In the genomic region with DNA sequence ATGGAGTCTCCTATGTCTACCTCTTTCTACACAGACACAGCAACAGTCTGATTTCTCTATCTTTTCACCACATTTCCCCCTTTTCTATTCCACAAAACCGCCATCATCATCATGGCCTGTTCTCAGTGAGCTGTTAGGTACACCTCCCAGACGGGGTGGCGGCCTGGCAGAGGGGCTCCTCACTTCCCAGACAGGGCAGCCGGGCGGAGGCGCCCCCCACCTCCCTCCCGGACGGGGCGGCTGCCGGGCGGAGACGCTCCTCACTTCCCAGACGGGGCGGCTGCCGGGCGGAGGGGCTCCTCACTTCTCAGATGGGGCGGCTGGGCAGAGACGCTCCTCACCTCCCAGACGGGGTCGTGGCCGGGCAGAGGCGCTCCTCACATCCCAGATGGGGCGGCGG, we compare ENCODE assay signal across 4 cellular contexts. TPM values are rescaled to one million over a fixed set of nuclear protein-coding genes. Genes with fewer than 3 reads are reported as not detected.
"Had no signal": no experiment of that assay in that cellular context is flagged by ENCODE, and none has a peak within 500 bp of the region (broad histone marks: within the 10 kb centered on the region; RNA-seq: fewer than 3 reads in every experiment).

No MANE protein-coding gene starts in this region.

RNA-seq across cellular contexts. Expression of gene APOD, which starts 15.8 kb away (rescaled TPM):
- total RNA-seq: GM23338, H1, H7, H9 had no signal
- polyA plus RNA-seq: GM23338, H1 had no signal
